ENCODE assay signal across 9 cellular contexts in the genomic region with DNA sequence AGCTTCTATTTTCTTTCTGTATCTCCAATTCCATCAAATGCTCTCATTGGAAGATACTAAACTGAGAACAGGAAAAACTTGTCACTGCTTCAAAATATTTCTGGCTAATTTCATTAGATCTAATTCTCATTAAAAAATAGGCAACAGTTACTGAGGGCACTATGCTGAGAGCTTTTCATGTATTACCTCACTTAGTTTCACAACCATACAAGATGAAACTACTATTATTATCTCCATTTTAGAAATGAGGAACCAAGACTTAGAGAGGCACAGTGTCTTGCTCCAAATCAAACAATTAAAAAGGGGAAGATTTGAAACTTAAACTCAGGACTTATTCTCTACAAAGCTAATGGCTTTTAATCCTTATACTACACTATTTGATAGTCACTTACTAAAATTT.
A peak's percentile ranks its signal among the peaks of the same experiment; 100 is the strongest.
DNase-seq lines count a peak whose midpoint lies in the region; ATAC-seq lines count a peak whose summit lies in the region.
"Had no signal": no experiment of that assay in that cellular context is flagged by ENCODE, and none has a peak within 500 bp of the region (broad histone marks: within the 10 kb centered on the region; RNA-seq: fewer than 3 reads in every experiment).

No MANE protein-coding gene starts in this region.

- DNase-seq in KBM-7 = peak; percentile 6
- no peak for DNase-seq in NCI-H1436 treated with DMSO at 0.1 percent for 48 hours (lab: John Stamatoyannopoulos, UW)
- no peak for DNase-seq in DMS 273 treated with DMSO at 0.1 percent for 48 hours (lab: John Stamatoyannopoulos, UW)
- no peak for DNase-seq in NCI-H2107 treated with DMSO at 0.1 percent for 48 hours (lab: John Stamatoyannopoulos, UW; ENCODE audit: unreplicated experiment)
- DNase-seq in kidney tubule cell (ENCODE audit: low spot score) = no peak
- DNase-seq: activated T-cell treated with anti-CD3 and anti-CD28 coated beads, Interleukin-2, amount 50 U/mL, for 4 hours; T-helper 17 cell had no signal

- ATAC-seq in GM19395 (IDR thresholded peaks at IDR 0.05; ENCODE audit: unreplicated experiment) = peak; percentile 98
- peak; percentile 95 for ATAC-seq in HG02884 (IDR thresholded peaks at IDR 0.05; ENCODE audit: unreplicated experiment)
- ATAC-seq: activated T-cell treated with anti-CD3 and anti-CD28 coated beads, Interleukin-2, amount 50 U/mL, for 4 hours; T-helper 17 cell had no signal

- in situ Hi-C loops in KBM-7 (cut with MboI; ENCODE audit: low pct_unique_long_range_greater_than_20kb, low sequenced_read_pairs) = no loop called here
